In genomic region chr10:47161465-47161864, GRCh38 we compare ENCODE assay signal across 30 cellular contexts.
"Had no signal": no experiment of that assay in that cellular context is flagged by ENCODE, and none has a peak within 500 bp of the region (broad histone marks: within the 10 kb centered on the region; RNA-seq: fewer than 3 reads in every experiment).

No MANE protein-coding gene starts in this region.

- H3K27me3 ChIP-seq: brain microvascular endothelial cell had no signal

- H3K36me3 Mint-ChIP-seq: activated CD8-positive, alpha-beta memory T cell treated with anti-CD3 and anti-CD28 coated beads, Interleukin-2, amount 10 ng/mL, durations not matched to agents 7 days and 5 days; T-cell had no signal

- H3K4me3 ChIP-seq: PC-9 had no signal

- H3K27ac Mint-ChIP-seq: activated B cell treated with CpG ODN at 0.5 μM for 24 hours; activated CD8-positive, alpha-beta memory T cell treated with anti-CD3 and anti-CD28 coated beads, Interleukin-2, amount 10 ng/mL, durations not matched to agents 7 days and 5 days; activated naive CD4-positive, alpha-beta T cell treated with anti-CD3 and anti-CD28 coated beads for 36 hours; activated naive CD4-positive, alpha-beta T cell treated with anti-CD3 and anti-CD28 coated beads, Interleukin-2, amount 50 U/mL, for 72 hours; T-cell; T-helper 17 cell had no signal

- H2AFZ ChIP-seq: PC-9 had no signal

- H3K9ac ChIP-seq: KMS-11 had no signal

- H3K27ac ChIP-seq: brain microvascular endothelial cell, KMS-11, PC-9, RWPE1, VCaP had no signal

- H3K4me2 ChIP-seq: KMS-11, PC-9 had no signal

- DNase-seq: activated B cell treated with CpG ODN at 0.5 μM for 24 hours; activated CD4-positive, alpha-beta T cell treated with anti-CD3 and anti-CD28 coated beads for 48 hours; activated CD4-positive, alpha-beta T cell treated with anti-CD3 and anti-CD28 coated beads, Interleukin-2, amount 50 U/mL, for 4 hours; activated CD4-positive, CD25-positive, alpha-beta regulatory T cell treated with anti-CD3 and anti-CD28 coated beads, Interleukin-2, amount 50 U/mL, for 72 hours; activated CD8-positive, alpha-beta memory T cell treated with anti-CD3 and anti-CD28 coated beads for 24 hours; activated CD8-positive, alpha-beta memory T cell treated with anti-CD3 and anti-CD28 coated beads, Interleukin-2, amount 10 ng/mL, durations not matched to agents 7 days and 5 days; activated CD8-positive, alpha-beta memory T cell treated with anti-CD3 and anti-CD28 coated beads, Interleukin-2, amount 50 U/mL, for 48 hours; activated gamma-delta T cell treated with Interleukin-2 at 50 U/mL for 16 hours; activated naive CD4-positive, alpha-beta T cell treated with anti-CD3 and anti-CD28 coated beads for 36 hours; amniotic stem cell; aorta; brain microvascular endothelial cell; central memory CD4-positive, alpha-beta T cell; MM.1S; NCI-H1092; NCI-H1436 treated with DMSO at 0.1 percent for 48 hours; NCI-H1694 treated with DMSO at 0.1 percent for 48 hours; NCI-H2029; NCI-H345; NCI-H526; NCI-H748 treated with DMSO at 0.1 percent for 48 hours; NK-92 treated with Interleukin-12 subunit alpha and Interleukin-12 subunit beta, amount 100 ng/mL, for 24 hours; PC-9; SIG-M5; T-cell; T-helper 17 cell had no signal

- H3K4me3 Mint-ChIP-seq: activated B cell treated with CpG ODN at 0.5 μM for 24 hours; activated CD8-positive, alpha-beta memory T cell treated with anti-CD3 and anti-CD28 coated beads, Interleukin-2, amount 10 ng/mL, durations not matched to agents 7 days and 5 days; activated naive CD4-positive, alpha-beta T cell treated with anti-CD3 and anti-CD28 coated beads for 36 hours; T-cell; T-helper 17 cell had no signal

- H3K36me3 ChIP-seq: brain microvascular endothelial cell had no signal
